In the genomic region with DNA sequence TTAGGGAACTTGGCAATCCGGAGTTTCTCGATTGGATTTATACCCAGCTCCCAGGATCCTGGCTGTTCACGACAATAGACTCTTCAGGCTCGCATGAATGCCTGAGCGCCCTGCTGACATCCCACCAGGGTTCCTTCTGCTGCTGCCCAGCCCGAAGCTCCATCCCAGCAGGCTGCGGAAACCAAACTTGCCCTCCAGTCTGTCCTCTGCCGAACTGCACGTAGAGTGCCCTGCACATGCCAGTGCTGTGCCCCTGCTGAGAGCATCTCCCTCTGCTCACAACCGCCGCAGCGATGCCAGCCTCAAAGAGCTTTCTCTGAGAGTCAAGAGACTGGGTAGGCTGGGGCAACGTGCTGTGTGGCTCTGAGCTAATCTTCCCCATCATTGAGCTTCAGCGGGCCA, we compare ENCODE assay signal across 17 cellular contexts. TPM values are rescaled to one million over a fixed set of nuclear protein-coding genes. Genes with fewer than 3 reads are reported as not detected.
DNase-seq lines count a peak whose midpoint lies in the region; ATAC-seq and FAIRE-seq lines count a peak whose summit lies in the region.
"Had no signal": no experiment of that assay in that cellular context is flagged by ENCODE, and none has a peak within 500 bp of the region (broad histone marks: within the 10 kb centered on the region; RNA-seq: fewer than 3 reads in every experiment).

No MANE protein-coding gene starts in this region.

- ATAC-seq in left ventricle myocardium superior, result peak; percentile 40
- ATAC-seq in GM19463 (IDR thresholded peaks at IDR 0.05; ENCODE audit: unreplicated experiment), result no peak

- intact Hi-C loops in left ventricle myocardium superior (cut with micrococcal nuclease), result no loop called here

- FAIRE-seq in frontal cortex (lab: Jason Lieb, UNC), result no peak
- FAIRE-seq: H54 had no signal

- DNase-seq in NCI-H1417 (lab: John Stamatoyannopoulos, UW) (peak in 2 of 3 experiments; percentile 59 to 82), astrocyte of the hippocampus (ENCODE audit: low read depth, low spot score) (peak; percentile 26), left ventricle myocardium superior (peak; percentile 69), retina (peak; percentile 59), frontal cortex (ENCODE audit: low spot score in 2 of 2) (no peak), GF-D8 (lab: John Stamatoyannopoulos, UW) (no peak)
- DNase-seq: activated CD8-positive, alpha-beta memory T cell treated with anti-CD3 and anti-CD28 coated beads, Interleukin-2, amount 50 U/mL, for 48 hours; activated gamma-delta T cell treated with Interleukin-2 at 50 U/mL for 16 hours; amniotic stem cell; BE2C; naive B cell; NCI-H1436; NCI-H526; PC-9; T1000 had no signal

RNA-seq across cellular contexts. Expression of a gene that starts 6.9 kb away (rescaled TPM):
- total RNA-seq in left ventricle myocardium superior (37.9 TPM), frontal cortex (8.6 TPM)

Comparison
In these comparisons a context has a peak if more than half of its experiments do, and no peak if none do; other contexts are left out.
1. DNase-seq: peak in NCI-H1417 (2 of 3), astrocyte of the hippocampus (single experiment), left ventricle myocardium superior (single experiment) and retina (single experiment); none in frontal cortex (0 of 2) and GF-D8 (single experiment).